Comparison of ENCODE assay signal across 18 cellular contexts in the genomic region with DNA sequence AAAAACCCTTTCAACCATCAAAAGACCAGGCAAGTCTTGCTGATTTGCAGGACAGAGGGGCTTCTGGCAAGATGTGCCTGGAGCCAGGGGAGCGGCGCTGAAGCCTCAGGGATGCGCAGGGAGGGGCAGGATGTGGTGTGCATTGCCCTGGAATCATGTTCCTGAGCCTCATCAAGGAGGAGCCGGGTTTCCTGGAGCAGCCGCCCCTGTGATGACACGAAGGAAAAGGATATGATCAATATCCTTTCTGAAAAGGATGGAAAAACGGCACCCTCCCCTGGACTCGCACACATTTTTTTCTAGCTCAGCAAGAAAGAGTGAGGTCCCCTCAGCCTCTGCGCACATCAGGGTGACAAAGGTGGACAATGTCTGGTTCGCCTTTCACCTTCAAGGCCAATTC.
DNase-seq lines count a peak whose midpoint lies in the region; ATAC-seq, FAIRE-seq and TF ChIP-seq lines count a peak whose summit lies in the region.
"Had no signal": no experiment of that assay in that cellular context is flagged by ENCODE, and none has a peak within 500 bp of the region (broad histone marks: within the 10 kb centered on the region; RNA-seq: fewer than 3 reads in every experiment).

No MANE protein-coding gene starts in this region.

- H3K4me3 ChIP-seq in bronchial epithelial cell (ENCODE audit: low read depth, low read length) (no peak overlapping the region), heart right ventricle (no peak overlapping the region), parathyroid adenoma (ENCODE audit: low read depth, low read length) (no peak overlapping the region)
- H3K4me3 ChIP-seq: GM23338, tibial artery had no signal

- H3K27me3 ChIP-seq in bronchial epithelial cell (ENCODE audit: control insufficient read depth, insufficient read depth, low read length) (no peaks in the 10 kb centered on the region), heart right ventricle (peaks cover 0 to 6% (median 0%) of the 10 kb centered on the region in 7 donors), parathyroid adenoma (ENCODE audit: control insufficient read depth, insufficient read depth, low read length) (no peaks in the 10 kb centered on the region)
- H3K27me3 ChIP-seq: tibial artery had no signal

- intact Hi-C loops in heart right ventricle (cut with DNase I): loop anchor here in 7 of 10 donors (1.0 to 10.0 kb wide), 12 partner anchors 63 to 373 kb away; a partner anchor contains a TSS

- DNase-seq in ELR (ENCODE audit: low read depth) (peak; percentile 37), bronchial epithelial cell (ENCODE audit: low read depth) (peak; percentile 22), heart right ventricle (peak; percentile 43 to 68), SW480 (ENCODE audit: low spot score) (no peak), D341Med (ENCODE audit: low spot score) (no peak), SKM-1 (lab: John Stamatoyannopoulos, UW; ENCODE audit: unreplicated experiment) (no peak)
- no peak for DNase-seq in stimulated activated CD8-positive, alpha-beta memory T cell treated with anti-CD3 and anti-CD28 coated beads, Interleukin-4, amount 100 ng/mL, for 48 hours
- DNase-seq: activated CD4-positive, alpha-beta T cell treated with anti-CD3 and anti-CD28 coated beads, Interleukin-2, amount 10 ng/mL, durations not matched to agents 7 days and 5 days; activated gamma-delta T cell treated with Interleukin-2 at 50 U/mL for 16 hours; mesendoderm; natural killer cell; NCI-H2227 treated with DMSO at 0.1 percent for 48 hours; NCI-H82; tibial artery had no signal

- no peak overlapping the region for H2AFZ ChIP-seq in parathyroid adenoma
- H2AFZ ChIP-seq: GM23338 had no signal

- no peak overlapping the region for H3K4me2 ChIP-seq in parathyroid adenoma (ENCODE audit: low read length)
- H3K4me2 ChIP-seq: GM23338 had no signal

- H3K9ac ChIP-seq in parathyroid adenoma: no peak overlapping the region

- no peak for FAIRE-seq in bronchial epithelial cell (lab: Jason Lieb, UNC)

- H3K27ac ChIP-seq in heart right ventricle: peak overlapping the region in 9 of 10 donors; percentile 39 to 85 (median 71)
- peak overlapping the region; percentile 76 for H3K27ac ChIP-seq in parathyroid adenoma
- H3K27ac ChIP-seq: tibial artery had no signal

- H3K9me3 ChIP-seq in heart right ventricle: peaks cover 0 to 4% (median 0%) of the 10 kb centered on the region in 11 donors
- no peaks in the 10 kb centered on the region for H3K9me3 ChIP-seq in parathyroid adenoma (ENCODE audit: control insufficient read depth, low read length)
- H3K9me3 ChIP-seq: tibial artery had no signal

- peaks cover 0 to 35% (median 5%) of the 10 kb centered on the region in 9 donors for H3K4me1 ChIP-seq in heart right ventricle
- H3K4me1 ChIP-seq in parathyroid adenoma: no peaks in the 10 kb centered on the region
- H3K4me1 ChIP-seq: tibial artery had no signal

- TF ChIP-seq CTCF in bronchial epithelial cell (IDR thresholded peaks at IDR 0.05; ENCODE audit: insufficient read depth, low read length, severe bottlenecking): no peak
- no peak for TF ChIP-seq CTCF in heart right ventricle (IDR thresholded peaks at IDR 0.05)
- no peak for TF ChIP-seq CTCF in parathyroid adenoma (IDR thresholded peaks at IDR 0.05)

- ATAC-seq in heart right ventricle: peak; percentile 75 to 93 (median 84)
- ATAC-seq: GM23338; natural killer cell; Panc1; stimulated activated effector memory CD8-positive, alpha-beta T cell treated with anti-CD3 and anti-CD28 coated beads, Interleukin-12 subunit alpha, Interleukin-12 subunit beta, amount 100 ng/mL, for 72 hours had no signal

- H3K36me3 ChIP-seq in bronchial epithelial cell (ENCODE audit: control insufficient read depth, insufficient read depth, low read length) (no peaks in the 10 kb centered on the region), heart right ventricle (no peaks in the 10 kb centered on the region), parathyroid adenoma (ENCODE audit: control insufficient read depth, insufficient read depth, low read length) (no peaks in the 10 kb centered on the region)
- H3K36me3 ChIP-seq: tibial artery had no signal

- no peaks in the 10 kb centered on the region for H3K79me2 ChIP-seq in parathyroid adenoma

- 71 to 72% methylated on average over 10 of the region's 10 CpGs for WGBS in heart right ventricle, 2 donors

Comparison
In these comparisons a context has a peak if more than half of its experiments do, and no peak if none do; other contexts are left out.
1. DNase-seq: peak in ELR (single experiment), bronchial epithelial cell (single experiment) and heart right ventricle (2 of 2); none in SW480 (single experiment), D341Med (single experiment), SKM-1 (single experiment) and stimulated activated CD8-positive, alpha-beta memory T cell treated with anti-CD3 and anti-CD28 coated beads, Interleukin-4, amount 100 ng/mL, for 48 hours (single experiment).